In the genomic region with DNA sequence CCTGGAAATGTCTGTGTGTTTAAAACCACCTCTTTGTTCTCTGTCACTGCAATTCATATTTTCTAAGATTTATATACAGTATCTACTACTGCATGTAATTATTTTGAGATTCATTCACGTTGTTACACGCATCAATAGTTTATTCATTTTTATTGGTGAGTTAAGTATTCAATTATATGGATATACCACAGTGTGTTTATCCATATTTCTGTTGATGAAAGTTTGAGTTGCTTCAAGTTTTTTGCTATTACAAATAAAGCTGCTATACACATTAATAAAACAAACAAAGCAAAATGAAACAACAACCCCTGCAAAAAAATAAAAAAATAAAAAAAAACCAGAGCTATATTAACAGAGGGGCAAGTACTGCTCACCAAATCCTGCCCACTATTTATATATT, we compare ENCODE assay signal across 28 cellular contexts.
"Had no signal": no experiment of that assay in that cellular context is flagged by ENCODE, and none has a peak within 500 bp of the region (broad histone marks: within the 10 kb centered on the region; RNA-seq: fewer than 3 reads in every experiment).

No MANE protein-coding gene starts in this region.

- DNase-seq: colonic mucosa; cortex of kidney; dermis blood vessel endothelial cell; dorsolateral prefrontal cortex; effector CD4-positive, alpha-beta T cell; effector CD8-positive, alpha-beta T cell; effector memory CD4-positive, alpha-beta T cell; effector memory CD8-positive, alpha-beta T cell; endodermal cell; erythroblast; esophagus squamous epithelium; foreskin fibroblast; foreskin keratinocyte; foreskin melanocyte; gastrocnemius medialis; glutamatergic neuron; head of caudate nucleus; heart left ventricle; heart right ventricle had no signal

- H3K9me3 ChIP-seq: colonic mucosa, gastrocnemius medialis had no signal

- H3K4me1 ChIP-seq: colonic mucosa, esophagus muscularis mucosa, esophagus squamous epithelium, foreskin keratinocyte, gastrocnemius medialis, gastroesophageal sphincter, heart left ventricle, heart right ventricle had no signal

- H3K4me3 ChIP-seq: colonic mucosa, coronary artery, dorsolateral prefrontal cortex, esophagus muscularis mucosa, esophagus squamous epithelium, gastrocnemius medialis, gastroesophageal sphincter, heart left ventricle, heart right ventricle had no signal

- H3K27ac ChIP-seq: colonic mucosa, coronary artery, dorsolateral prefrontal cortex, epithelial cell of prostate, esophagus muscularis mucosa, esophagus squamous epithelium, foreskin keratinocyte, gastrocnemius medialis, gastroesophageal sphincter, heart left ventricle, heart right ventricle had no signal

- H3K27me3 ChIP-seq: colonic mucosa, dorsolateral prefrontal cortex, esophagus muscularis mucosa, foreskin keratinocyte, gastrocnemius medialis, gastroesophageal sphincter, heart left ventricle, heart right ventricle had no signal

- H3K36me3 ChIP-seq: colonic mucosa had no signal

- ATAC-seq: effector memory CD8-positive, alpha-beta T cell; esophagus mucosa; foreskin keratinocyte; gastrocnemius medialis; gastroesophageal sphincter; heart left ventricle; heart right ventricle had no signal

- FAIRE-seq: colon, endometrium, endothelial cell of umbilical vein, frontal cortex had no signal
